In the genomic region with DNA sequence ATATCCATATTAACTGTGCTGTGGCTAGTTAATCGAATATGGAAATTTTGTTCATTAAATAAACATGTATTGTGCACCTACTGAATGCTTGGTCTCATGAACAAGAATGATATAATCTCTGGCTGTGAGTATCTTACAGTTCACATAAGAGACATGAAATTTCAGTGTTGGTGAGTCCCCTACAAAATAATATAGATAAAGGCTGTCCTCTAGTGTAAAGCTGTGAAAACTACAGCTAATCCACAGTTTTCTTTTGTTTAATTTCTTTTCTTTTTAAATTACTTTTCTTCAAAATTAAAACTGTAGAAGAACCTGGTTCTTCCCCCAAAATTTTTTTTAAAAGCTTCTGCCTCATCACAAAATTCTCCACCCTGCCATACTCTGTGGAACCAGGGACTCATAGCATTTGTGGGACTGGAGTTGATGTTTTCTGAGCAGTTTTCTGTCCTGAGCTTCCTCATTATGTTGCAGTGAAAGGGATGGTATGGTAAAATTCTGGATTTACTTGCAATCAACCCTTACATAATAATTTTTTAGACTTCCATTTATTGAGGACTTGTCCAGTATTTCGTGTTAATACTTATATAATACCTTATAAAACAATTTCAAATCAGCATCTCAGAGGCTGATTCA, we compare ENCODE assay signal across 9 cellular contexts.
DNase-seq lines count a peak whose midpoint lies in the region; ATAC-seq and TF ChIP-seq lines count a peak whose summit lies in the region.
"Had no signal": no experiment of that assay in that cellular context is flagged by ENCODE, and none has a peak within 500 bp of the region (broad histone marks: within the 10 kb centered on the region; RNA-seq: fewer than 3 reads in every experiment).

No MANE protein-coding gene starts in this region.

- H3K27me3 ChIP-seq in breast epithelium (no peaks in the 10 kb centered on the region), H7 (ENCODE audit: control insufficient read depth, insufficient read depth, low read length) (no peaks in the 10 kb centered on the region)

- H3K4me3 ChIP-seq in breast epithelium, result no peak overlapping the region
- no peak overlapping the region for H3K4me3 ChIP-seq in H7 (ENCODE audit: insufficient read depth, low read depth, low read length)

- H3K4me1 Mint-ChIP-seq in nephron progenitor cell, result peaks cover 25% of the 10 kb centered on the region
- H3K4me1 Mint-ChIP-seq in immature natural killer cell, result no peaks in the 10 kb centered on the region

- H3K36me3 ChIP-seq in breast epithelium (no peaks in the 10 kb centered on the region), H7 (replicated peaks; ENCODE audit: control insufficient read depth, insufficient read depth, low read length) (no peaks in the 10 kb centered on the region)

- H3K36me3 Mint-ChIP-seq in nephron progenitor cell (ENCODE audit: low read depth) (peaks cover 4% of the 10 kb centered on the region), immature natural killer cell (no peaks in the 10 kb centered on the region)

- TF ChIP-seq POLR2A in breast epithelium (IDR thresholded peaks at IDR 0.05), result no peak

- peak; percentile 71 for DNase-seq in DMS53 (lab: John Stamatoyannopoulos, UW)
- DNase-seq in NCI-H1105 treated with DMSO at 0.1 percent for 48 hours (lab: John Stamatoyannopoulos, UW), result peak; percentile 42
- DNase-seq in breast epithelium (ENCODE audit: low spot score in 2 of 2), result no peak
- DNase-seq in nephron progenitor cell, result no peak
- no peak for DNase-seq in H7
- DNase-seq in immature natural killer cell, result no peak
- no peak for DNase-seq in activated CD4-positive, alpha-beta T cell treated with anti-CD3 and anti-CD28 coated beads, Interleukin-2, amount 50 U/mL, for 1 hour

- no peak for ATAC-seq in GM19351 (IDR thresholded peaks at IDR 0.05; ENCODE audit: unreplicated experiment)

- no peak overlapping the region for H3K27ac ChIP-seq in breast epithelium
- H3K27ac ChIP-seq: parathyroid adenoma had no signal

- H3K9me3 ChIP-seq in breast epithelium, result no peaks in the 10 kb centered on the region

- intact Hi-C loops in breast epithelium (cut with DNase I; ENCODE audit: low total_unique reads), result no loop called here

- H3K27me3 Mint-ChIP-seq in nephron progenitor cell (ENCODE audit: low read depth, poor library complexity) (peaks cover 5% of the 10 kb centered on the region), immature natural killer cell (ENCODE audit: low read depth in 3 of 3) (peaks cover 2 to 5% (median 3%) of the 10 kb centered on the region in 3 donors)

- TF ChIP-seq CTCF in breast epithelium (IDR thresholded peaks at IDR 0.05), result peak in 2 of 3 donors; percentile 19 to 33
- peak; percentile 63 for TF ChIP-seq CTCF in nephron progenitor cell (IDR thresholded peaks at IDR 0.05)

- H3K9me3 Mint-ChIP-seq in nephron progenitor cell (peaks cover 2% of the 10 kb centered on the region), immature natural killer cell (peaks cover 0 to 3% (median 0%) of the 10 kb centered on the region in 6 donors)

- no peak overlapping the region for H3K4me3 Mint-ChIP-seq in nephron progenitor cell
- H3K4me3 Mint-ChIP-seq in immature natural killer cell, result no peak overlapping the region

- H3K4me1 ChIP-seq in breast epithelium, result no peaks in the 10 kb centered on the region
- H3K4me1 ChIP-seq: parathyroid adenoma had no signal

- H3K27ac Mint-ChIP-seq in nephron progenitor cell, result no peak overlapping the region
- H3K27ac Mint-ChIP-seq in immature natural killer cell, result no peak overlapping the region

Comparison
In these comparisons a context has a peak if more than half of its experiments do, and no peak if none do; other contexts are left out.
1. DNase-seq: peak in DMS53 (single experiment) and NCI-H1105 treated with DMSO at 0.1 percent for 48 hours (single experiment); none in breast epithelium (0 of 2), nephron progenitor cell (single experiment), H7 (single experiment), immature natural killer cell (0 of 3) and activated CD4-positive, alpha-beta T cell treated with anti-CD3 and anti-CD28 coated beads, Interleukin-2, amount 50 U/mL, for 1 hour (single experiment).